ENCODE assay signal across 1 cellular context in genomic region chr6:44157152-44157521, GRCh38.
TF ChIP-seq lines count a peak whose summit lies in the region.

No MANE protein-coding gene starts in this region.

TF ChIP-seq in HepG2, 621 proteins besides CTCF, POLR2A, EP300 and RAD21 (continued from another document):
- TF ChIP-seq, protein P1, sequence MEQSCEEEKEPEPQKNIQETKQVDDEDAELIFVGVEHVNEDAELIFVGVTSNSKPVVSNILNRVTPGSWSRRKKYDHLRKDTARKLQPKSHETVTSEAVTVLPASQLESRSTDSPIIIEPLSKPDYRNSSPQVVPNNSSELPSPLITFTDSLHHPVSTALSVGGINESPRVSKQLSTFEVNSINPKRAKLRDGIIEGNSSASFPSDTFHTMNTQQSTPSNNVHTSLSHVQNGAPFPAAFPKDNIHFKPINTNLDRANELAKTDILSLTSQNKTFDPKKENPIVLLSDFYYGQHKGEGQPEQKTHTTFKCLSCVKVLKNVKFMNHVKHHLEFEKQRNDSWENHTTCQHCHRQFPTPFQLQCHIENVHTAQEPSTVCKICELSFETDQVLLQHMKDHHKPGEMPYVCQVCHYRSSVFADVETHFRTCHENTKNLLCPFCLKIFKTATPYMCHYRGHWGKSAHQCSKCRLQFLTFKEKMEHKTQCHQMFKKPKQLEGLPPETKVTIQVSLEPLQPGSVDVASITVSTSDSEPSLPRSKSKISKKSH (CRISPR knock-in tag; IDR thresholded peaks at IDR 0.05; ENCODE audit: borderline replicate concordance): peak; percentile 31
